ENCODE assay signal across 1 cellular context in the genomic region with DNA sequence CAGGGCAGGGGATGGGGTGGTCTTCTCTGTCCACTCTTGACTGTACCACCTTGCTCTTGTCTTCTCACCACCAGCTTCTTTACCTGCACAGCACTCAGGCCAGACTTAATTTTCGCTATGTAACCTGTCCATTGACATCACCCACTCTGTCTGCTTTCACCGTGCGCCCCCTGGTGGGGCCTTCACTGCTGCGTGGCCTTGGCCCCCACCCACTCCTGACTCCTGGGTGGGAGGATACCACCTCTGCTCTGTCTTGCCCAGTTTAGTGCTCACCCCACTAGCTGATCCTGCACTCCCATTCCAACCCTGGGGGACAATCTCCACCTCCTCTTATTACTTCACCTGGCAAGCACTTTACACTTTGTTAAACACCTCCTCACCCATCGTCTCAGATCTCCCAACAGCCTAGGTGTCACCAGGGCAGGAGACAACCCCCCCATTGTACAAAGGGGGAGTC.
A peak's percentile ranks its signal among the peaks of the same experiment; 100 is the strongest.
TF ChIP-seq lines count a peak whose summit lies in the region.

No MANE protein-coding gene starts in this region.

TF ChIP-seq in K562, 482 proteins besides CTCF, POLR2A, EP300 and RAD21 (continued from another document and continues in another):
- TF ChIP-seq, protein P1, sequence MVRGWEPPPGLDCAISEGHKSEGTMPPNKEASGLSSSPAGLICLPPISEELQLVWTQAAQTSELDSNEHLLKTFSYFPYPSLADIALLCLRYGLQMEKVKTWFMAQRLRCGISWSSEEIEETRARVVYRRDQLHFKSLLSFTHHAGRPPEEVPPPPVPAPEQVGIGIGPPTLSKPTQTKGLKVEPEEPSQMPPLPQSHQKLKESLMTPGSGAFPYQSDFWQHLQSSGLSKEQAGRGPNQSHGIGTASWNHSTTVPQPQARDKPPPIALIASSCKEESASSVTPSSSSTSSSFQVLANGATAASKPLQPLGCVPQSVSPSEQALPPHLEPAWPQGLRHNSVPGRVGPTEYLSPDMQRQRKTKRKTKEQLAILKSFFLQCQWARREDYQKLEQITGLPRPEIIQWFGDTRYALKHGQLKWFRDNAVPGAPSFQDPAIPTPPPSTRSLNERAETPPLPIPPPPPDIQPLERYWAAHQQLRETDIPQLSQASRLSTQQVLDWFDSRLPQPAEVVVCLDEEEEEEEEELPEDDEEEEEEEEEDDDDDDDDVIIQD (CRISPR knock-in tag; IDR thresholded peaks at IDR 0.05), result 0 out of 2 replicates have a peak, but pooled peaks have one; percentile 49
- TF ChIP-seq TAF7 (tag; IDR thresholded peaks at IDR 0.05), result no peak
- no peak for TF ChIP-seq ZBTB49 (CRISPR knock-in tag; IDR thresholded peaks at IDR 0.05; ENCODE audit: borderline replicate concordance)
- TF ChIP-seq HDAC1 (IDR thresholded peaks at IDR 0.05), result peak in 1 of 2 experiments; percentile 68; a peak in 1 of 4 replicates
- TF ChIP-seq MAZ (CRISPR knock-in tag; conservative IDR thresholded peaks at IDR 0.05 in 1 of 2, IDR thresholded peaks at IDR 0.05 in 1 of 2), result peak; percentile 68 to 97
- TF ChIP-seq PURB (CRISPR knock-in tag; IDR thresholded peaks at IDR 0.05; ENCODE audit: low read depth), result no peak
- peak; percentile 14; the same call in 1 of the 2 replicates for TF ChIP-seq TCF3 (CRISPR knock-in tag; IDR thresholded peaks at IDR 0.05)
- TF ChIP-seq MYNN (IDR thresholded peaks at IDR 0.05), result 0 out of 2 replicates have a peak, but pooled peaks have one; percentile 26
- TF ChIP-seq MYNN (CRISPR knock-in tag; IDR thresholded peaks at IDR 0.05), result no peak
- TF ChIP-seq RB1 (IDR thresholded peaks at IDR 0.05; ENCODE audit: low read depth), result peak; percentile 46; the same call in 1 of the 2 replicates
- TF ChIP-seq POLR2AphosphoS2 (IDR thresholded peaks at IDR 0.05; ENCODE audit: low read length), result no peak
- no peak for TF ChIP-seq NR2C1 (IDR thresholded peaks at IDR 0.05)
- no peak for TF ChIP-seq NR2C1 (tag; IDR thresholded peaks at IDR 0.05)
- no peak for TF ChIP-seq SETDB1 (IDR thresholded peaks at IDR 0.05; ENCODE audit: low read length)
- no peak for TF ChIP-seq ZKSCAN1 (IDR thresholded peaks at IDR 0.05; ENCODE audit: low read depth, low read length)
- TF ChIP-seq, protein P2, sequence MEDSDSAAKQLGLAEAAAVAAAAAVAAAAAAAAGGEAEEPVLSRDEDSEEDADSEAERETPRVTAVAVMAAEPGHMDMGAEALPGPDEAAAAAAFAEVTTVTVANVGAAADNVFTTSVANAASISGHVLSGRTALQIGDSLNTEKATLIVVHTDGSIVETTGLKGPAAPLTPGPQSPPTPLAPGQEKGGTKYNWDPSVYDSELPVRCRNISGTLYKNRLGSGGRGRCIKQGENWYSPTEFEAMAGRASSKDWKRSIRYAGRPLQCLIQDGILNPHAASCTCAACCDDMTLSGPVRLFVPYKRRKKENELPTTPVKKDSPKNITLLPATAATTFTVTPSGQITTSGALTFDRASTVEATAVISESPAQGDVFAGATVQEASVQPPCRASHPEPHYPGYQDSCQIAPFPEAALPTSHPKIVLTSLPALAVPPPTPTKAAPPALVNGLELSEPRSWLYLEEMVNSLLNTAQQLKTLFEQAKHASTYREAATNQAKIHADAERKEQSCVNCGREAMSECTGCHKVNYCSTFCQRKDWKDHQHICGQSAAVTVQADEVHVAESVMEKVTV (CRISPR knock-in tag; IDR thresholded peaks at IDR 0.05), result peak; percentile 59; the same call in 1 of the 2 replicates
- 0 out of 2 replicates have a peak, but pooled peaks have one; percentile 44 for TF ChIP-seq SREBF1 (IDR thresholded peaks at IDR 0.05; ENCODE audit: borderline replicate concordance, low read depth, low read length)
- peak; percentile 73 for TF ChIP-seq EGR1 (conservative IDR thresholded peaks at IDR 0.05)
- no peak for TF ChIP-seq MYC (IDR thresholded peaks at IDR 0.05; ENCODE audit: low read depth, low read length)
- TF ChIP-seq MYC (CRISPR knock-in tag; IDR thresholded peaks at IDR 0.05; ENCODE audit: borderline replicate concordance, low read depth), result no peak
- TF ChIP-seq PCBP2 (IDR thresholded peaks at IDR 0.05; ENCODE audit: low read depth, low read length, poor library complexity, severe bottlenecking), result no peak
- no peak for TF ChIP-seq SIRT6 (IDR thresholded peaks at IDR 0.05; ENCODE audit: low read depth, low read length)
- TF ChIP-seq KHSRP (IDR thresholded peaks at IDR 0.05), result no peak
- TF ChIP-seq KDM1A (IDR thresholded peaks at IDR 0.05), result 0 out of 4 replicates have a peak, but pooled peaks of 1 of the 2 experiments have one; percentile 9
- no peak for TF ChIP-seq SMAD2 (IDR thresholded peaks at IDR 0.05; ENCODE audit: low read depth, low read length)
- peak; percentile 30; the same call in 1 of the 2 replicates for TF ChIP-seq JUND (IDR thresholded peaks at IDR 0.05; ENCODE audit: borderline replicate concordance, low read depth, low read length)
- TF ChIP-seq JUND (tag; IDR thresholded peaks at IDR 0.05; ENCODE audit: borderline replicate concordance, low read depth, low read length), result peak; percentile 63; the same call in 2 of the 3 replicates
- TF ChIP-seq CC2D1A (IDR thresholded peaks at IDR 0.05), result peak; percentile 83
- no peak for TF ChIP-seq GATAD2A (IDR thresholded peaks at IDR 0.05)
- TF ChIP-seq RCOR1 (IDR thresholded peaks at IDR 0.05; ENCODE audit: borderline replicate concordance in 1 of 2, low read depth in 2 of 2, low read length in 2 of 2), result peak in 1 of 2 experiments; percentile 62; a peak in 2 of 4 replicates
- TF ChIP-seq E4F1 (CRISPR knock-in tag; IDR thresholded peaks at IDR 0.05; ENCODE audit: borderline replicate concordance), result no peak
- no peak for TF ChIP-seq TCF7L2 (IDR thresholded peaks at IDR 0.05; ENCODE audit: low read depth, low read length)
- TF ChIP-seq MED1 (CRISPR knock-in tag; IDR thresholded peaks at IDR 0.05; ENCODE audit: borderline replicate concordance), result no peak
- TF ChIP-seq, protein P3, sequence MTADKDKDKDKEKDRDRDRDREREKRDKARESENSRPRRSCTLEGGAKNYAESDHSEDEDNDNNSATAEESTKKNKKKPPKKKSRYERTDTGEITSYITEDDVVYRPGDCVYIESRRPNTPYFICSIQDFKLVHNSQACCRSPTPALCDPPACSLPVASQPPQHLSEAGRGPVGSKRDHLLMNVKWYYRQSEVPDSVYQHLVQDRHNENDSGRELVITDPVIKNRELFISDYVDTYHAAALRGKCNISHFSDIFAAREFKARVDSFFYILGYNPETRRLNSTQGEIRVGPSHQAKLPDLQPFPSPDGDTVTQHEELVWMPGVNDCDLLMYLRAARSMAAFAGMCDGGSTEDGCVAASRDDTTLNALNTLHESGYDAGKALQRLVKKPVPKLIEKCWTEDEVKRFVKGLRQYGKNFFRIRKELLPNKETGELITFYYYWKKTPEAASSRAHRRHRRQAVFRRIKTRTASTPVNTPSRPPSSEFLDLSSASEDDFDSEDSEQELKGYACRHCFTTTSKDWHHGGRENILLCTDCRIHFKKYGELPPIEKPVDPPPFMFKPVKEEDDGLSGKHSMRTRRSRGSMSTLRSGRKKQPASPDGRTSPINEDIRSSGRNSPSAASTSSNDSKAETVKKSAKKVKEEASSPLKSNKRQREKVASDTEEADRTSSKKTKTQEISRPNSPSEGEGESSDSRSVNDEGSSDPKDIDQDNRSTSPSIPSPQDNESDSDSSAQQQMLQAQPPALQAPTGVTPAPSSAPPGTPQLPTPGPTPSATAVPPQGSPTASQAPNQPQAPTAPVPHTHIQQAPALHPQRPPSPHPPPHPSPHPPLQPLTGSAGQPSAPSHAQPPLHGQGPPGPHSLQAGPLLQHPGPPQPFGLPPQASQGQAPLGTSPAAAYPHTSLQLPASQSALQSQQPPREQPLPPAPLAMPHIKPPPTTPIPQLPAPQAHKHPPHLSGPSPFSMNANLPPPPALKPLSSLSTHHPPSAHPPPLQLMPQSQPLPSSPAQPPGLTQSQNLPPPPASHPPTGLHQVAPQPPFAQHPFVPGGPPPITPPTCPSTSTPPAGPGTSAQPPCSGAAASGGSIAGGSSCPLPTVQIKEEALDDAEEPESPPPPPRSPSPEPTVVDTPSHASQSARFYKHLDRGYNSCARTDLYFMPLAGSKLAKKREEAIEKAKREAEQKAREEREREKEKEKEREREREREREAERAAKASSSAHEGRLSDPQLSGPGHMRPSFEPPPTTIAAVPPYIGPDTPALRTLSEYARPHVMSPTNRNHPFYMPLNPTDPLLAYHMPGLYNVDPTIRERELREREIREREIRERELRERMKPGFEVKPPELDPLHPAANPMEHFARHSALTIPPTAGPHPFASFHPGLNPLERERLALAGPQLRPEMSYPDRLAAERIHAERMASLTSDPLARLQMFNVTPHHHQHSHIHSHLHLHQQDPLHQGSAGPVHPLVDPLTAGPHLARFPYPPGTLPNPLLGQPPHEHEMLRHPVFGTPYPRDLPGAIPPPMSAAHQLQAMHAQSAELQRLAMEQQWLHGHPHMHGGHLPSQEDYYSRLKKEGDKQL (CRISPR knock-in tag; IDR thresholded peaks at IDR 0.05; ENCODE audit: borderline replicate concordance), result no peak
- TF ChIP-seq NFIC (IDR thresholded peaks at IDR 0.05), result peak; percentile 33; the same call in 1 of the 2 replicates
- TF ChIP-seq KLF6 (CRISPR knock-in tag; IDR thresholded peaks at IDR 0.05; ENCODE audit: borderline replicate concordance), result no peak
- peak; percentile 55 for TF ChIP-seq ZEB2 (IDR thresholded peaks at IDR 0.05)
- TF ChIP-seq ZBTB7A (IDR thresholded peaks at IDR 0.05; ENCODE audit: borderline replicate concordance, control insufficient read depth, low read depth, low read length), result peak; percentile 19; the same call in 1 of the 2 replicates
- TF ChIP-seq HNRNPH1 (optimal IDR thresholded peaks at IDR 0.05; ENCODE audit: low read depth, low read length), result no peak
- TF ChIP-seq ZNF398 (CRISPR knock-in tag; IDR thresholded peaks at IDR 0.05), result no peak
- peak; percentile 50 for TF ChIP-seq RBM39 (optimal IDR thresholded peaks at IDR 0.05; ENCODE audit: low read depth, low read length)
- no peak for TF ChIP-seq SP1 (CRISPR knock-in tag; IDR thresholded peaks at IDR 0.05)
- peak; percentile 40; the same call in 1 of the 2 replicates for TF ChIP-seq ZNF511 (CRISPR knock-in tag; IDR thresholded peaks at IDR 0.05)
- peak; percentile 10; the same call in 1 of the 2 replicates for TF ChIP-seq MTA2 (IDR thresholded peaks at IDR 0.05; ENCODE audit: low read depth)
- TF ChIP-seq SAFB (IDR thresholded peaks at IDR 0.05; ENCODE audit: borderline replicate concordance, low read depth, low read length), result peak; percentile 85; the same call in 1 of the 2 replicates
- TF ChIP-seq BMI1 (IDR thresholded peaks at IDR 0.05; ENCODE audit: low read length), result no peak
- TF ChIP-seq MITF (IDR thresholded peaks at IDR 0.05), result no peak
- peak; percentile 56; the same call in 1 of the 2 replicates for TF ChIP-seq HDAC2 (IDR thresholded peaks at IDR 0.05)
